ENCODE assay signal across 9 cellular contexts in the genomic region with DNA sequence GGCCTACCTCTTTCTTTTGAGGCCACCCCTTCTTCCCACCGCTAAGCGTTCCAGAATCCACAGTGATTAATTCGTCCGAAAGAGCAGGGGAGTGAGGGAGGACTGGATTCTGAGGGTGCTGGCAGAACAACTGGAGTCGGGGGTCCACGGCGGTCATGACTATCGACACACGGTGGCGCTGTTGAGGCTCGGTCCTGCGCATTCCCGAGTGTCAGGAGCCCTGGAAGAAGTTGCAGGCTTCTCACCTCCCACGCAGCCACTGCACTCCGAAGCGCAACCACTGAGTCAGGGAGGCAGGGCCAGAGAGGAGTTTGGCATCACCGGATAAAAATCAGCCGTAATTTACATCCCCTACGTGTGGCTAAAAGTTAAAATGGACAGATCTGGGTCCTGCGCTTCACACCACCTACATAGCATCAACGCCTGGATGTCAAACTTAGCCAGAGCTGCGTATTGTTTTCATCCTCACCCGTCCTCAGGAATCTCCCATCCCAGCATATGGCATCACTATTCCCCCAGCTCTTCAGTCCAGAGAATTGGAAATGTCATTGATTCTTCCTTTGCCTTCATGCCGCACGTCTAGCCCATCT. TPM values are rescaled to one million over a fixed set of nuclear protein-coding genes. Genes with fewer than 3 reads are reported as not detected.
DNase-seq lines count a peak whose midpoint lies in the region; ATAC-seq, FAIRE-seq and TF ChIP-seq lines count a peak whose summit lies in the region.
"Had no signal": no experiment of that assay in that cellular context is flagged by ENCODE, and none has a peak within 500 bp of the region (broad histone marks: within the 10 kb centered on the region; RNA-seq: fewer than 3 reads in every experiment).

No MANE protein-coding gene starts in this region.

- H3K4me1 ChIP-seq in A549 (peaks cover 9% of the 10 kb centered on the region), GM23248 (ENCODE audit: insufficient read depth) (no peaks in the 10 kb centered on the region), NT2/D1 (ENCODE audit: insufficient read depth, insufficient read length) (peaks cover 3% of the 10 kb centered on the region)
- peaks cover 0 to 6% of the 10 kb centered on the region in 2 donors for H3K4me1 ChIP-seq in naive thymus-derived CD4-positive, alpha-beta T cell (ENCODE audit: control insufficient read depth in 2 of 2, insufficient read depth in 2 of 2, low read length in 2 of 2)

- H3K4me3 Mint-ChIP-seq in naive thymus-derived CD4-positive, alpha-beta T cell, result peak overlapping the region in 2 of 10 donors; percentile 22 to 53
- H3K4me3 Mint-ChIP-seq: stimulated activated naive CD8-positive, alpha-beta T cell treated with anti-CD3 and anti-CD28 coated beads, Interleukin-15, Interleukin-2, amounts not matched to agents 100 ng/mL and 50 ng/mL, for 24 hours had no signal

- DNase-seq in A549 (ENCODE audit: low read depth in 1 of 2, low spot score in 1 of 2) (peak; percentile 62 to 87), GM23248 (peak; percentile 94), NT2/D1 (ENCODE audit: low read depth, low spot score) (peak; percentile 51), activated T-cell treated with anti-CD3 and anti-CD28 coated beads for 48 hours (ENCODE audit: low read depth) (peak; percentile 82), A172 (ENCODE audit: low spot score) (no peak)
- peak; percentile 51 to 78 (median 66) for DNase-seq in naive thymus-derived CD4-positive, alpha-beta T cell
- peak; percentile 59 to 80 for DNase-seq in stimulated activated CD8-positive, alpha-beta memory T cell treated with anti-CD3 and anti-CD28 coated beads, Interleukin-7, amount 100 ng/mL, for 48 hours (ENCODE audit: extremely low read depth in 1 of 2, low read depth in 1 of 2)

- H3K36me3 ChIP-seq in GM23248 (ENCODE audit: low read depth), result no peaks in the 10 kb centered on the region
- H3K36me3 ChIP-seq in NT2/D1 (ENCODE audit: insufficient read depth, insufficient read length, low read length), result no peaks in the 10 kb centered on the region
- H3K36me3 ChIP-seq in naive thymus-derived CD4-positive, alpha-beta T cell (ENCODE audit: control insufficient read depth in 2 of 3, insufficient read depth in 3 of 3, low read length in 3 of 3), result no peaks in the 10 kb centered on the region

- H3K27me3 ChIP-seq in GM23248 (replicated peaks; ENCODE audit: insufficient read depth) (0 out of 2 replicates have a peak, but pooled peaks cover 2% of the 10 kb centered on the region), NT2/D1 (ENCODE audit: insufficient read depth, insufficient read length) (peaks cover 11% of the 10 kb centered on the region)
- no peaks in the 10 kb centered on the region for H3K27me3 ChIP-seq in naive thymus-derived CD4-positive, alpha-beta T cell (ENCODE audit: control insufficient read depth in 2 of 2, insufficient read depth in 2 of 2, low read length in 2 of 2)

- H3K9me3 ChIP-seq in A549 (0 out of 3 replicates have a peak, but pooled peaks cover 5% of the 10 kb centered on the region), GM23248 (ENCODE audit: low read depth) (no peaks in the 10 kb centered on the region), NT2/D1 (ENCODE audit: insufficient read depth, low read length) (peaks cover 20% of the 10 kb centered on the region)
- no peaks in the 10 kb centered on the region for H3K9me3 ChIP-seq in naive thymus-derived CD4-positive, alpha-beta T cell (ENCODE audit: control insufficient read depth in 2 of 3, low read length in 3 of 3)

- H3K4me2 ChIP-seq in A549 (peak overlapping the region; percentile 68), GM23248 (ENCODE audit: unreplicated experiment) (peak overlapping the region; percentile 51)

- WGBS in A549 (ENCODE audit: missing lambda C conversion rate), result 19% methylated on average over 25 of the region's 25 CpGs
- WGBS in GM23248 (ENCODE audit: low coverage in 1 of 2, low lambda C conversion rate in 2 of 2, missing lambda C conversion rate in 2 of 2), 2 experiments, result 7 to 9% methylated on average over 22 to 25 of the region's 25 CpGs

- no peaks in the 10 kb centered on the region for H3F3A ChIP-seq in GM23248 (ENCODE audit: insufficient read depth)

- H3K36me3 Mint-ChIP-seq in naive thymus-derived CD4-positive, alpha-beta T cell, result peaks cover 0 to 5% (median 0%) of the 10 kb centered on the region in 5 donors

- H3K27ac ChIP-seq in A549, result no peak overlapping the region
- H3K27ac ChIP-seq in GM23248, result no peak overlapping the region
- no peak overlapping the region for H3K27ac ChIP-seq in naive thymus-derived CD4-positive, alpha-beta T cell (ENCODE audit: low read depth, low read length)

- CTCF ChIA-PET in A549 (lab: Yijun Ruan, JAX), result interaction anchor here (0.5 to 6.9 kb wide), 23 partner anchors 10 to 428 kb away, joined by 3 to 89 read pairs (median 4); a partner anchor contains a TSS
- CTCF ChIA-PET in naive thymus-derived CD4-positive, alpha-beta T cell (lab: Charles Lee), result interaction anchor here (0.6 to 7.9 kb wide), 9 partner anchors 11 to 100 kb away, joined by 3 to 137 read pairs (median 4); a partner anchor contains a TSS

- H3K4me3 ChIP-seq in A549 (no peak overlapping the region), GM23248 (peak overlapping the region; percentile 41; the same call in 1 of the 2 replicates), NT2/D1 (ENCODE audit: insufficient read length, low read depth) (no peak overlapping the region)
- H3K4me3 ChIP-seq in naive thymus-derived CD4-positive, alpha-beta T cell (ENCODE audit: low read length), result no peak overlapping the region

- H3K4me1 Mint-ChIP-seq in naive thymus-derived CD4-positive, alpha-beta T cell, result peaks cover 0 to 11% (median 8%) of the 10 kb centered on the region in 7 donors

- H3K79me2 ChIP-seq in GM23248 (ENCODE audit: insufficient read depth), result no peaks in the 10 kb centered on the region

- ATAC-seq in A549 (peak; percentile 93 to 95), esophagus mucosa (peak; percentile 70)
- ATAC-seq in naive thymus-derived CD4-positive, alpha-beta T cell, result peak; percentile 91

- H4K20me1 ChIP-seq in GM23248 (ENCODE audit: insufficient read depth), result no peaks in the 10 kb centered on the region

- peak; percentile 67 to 73 for TF ChIP-seq RAD21 in A549 (conservative IDR thresholded peaks at IDR 0.05 in 1 of 2, IDR thresholded peaks at IDR 0.05 in 1 of 2)

- no peak overlapping the region for H3K9ac ChIP-seq in GM23248
- peak overlapping the region; percentile 23 for H3K9ac ChIP-seq in NT2/D1 (ENCODE audit: insufficient read length, low read depth)

- intact Hi-C loops in naive thymus-derived CD4-positive, alpha-beta T cell (cut with micrococcal nuclease), result loop anchor here (1.0 to 5.0 kb wide), 6 partner anchors 38 to 255 kb away; a partner anchor contains a TSS

- TF ChIP-seq EP300 in A549 (IDR thresholded peaks at IDR 0.05), result no peak

- peak; percentile 69 for TF ChIP-seq CTCF in A549 (IDR thresholded peaks at IDR 0.05)

- H3K9me3 Mint-ChIP-seq in naive thymus-derived CD4-positive, alpha-beta T cell, result peaks cover 0 to 13% (median 4%) of the 10 kb centered on the region in 11 donors

- H3K9me2 ChIP-seq in GM23248 (ENCODE audit: insufficient read depth), result no peaks in the 10 kb centered on the region

- FAIRE-seq in A549 (lab: Jason Lieb, UNC), result no peak

- peaks cover 0 to 25% (median 15%) of the 10 kb centered on the region in 5 donors for H3K27me3 Mint-ChIP-seq in naive thymus-derived CD4-positive, alpha-beta T cell

- H3K27ac Mint-ChIP-seq in naive thymus-derived CD4-positive, alpha-beta T cell, result peak overlapping the region in 2 of 9 donors; percentile 65 to 71
- H3K27ac Mint-ChIP-seq: stimulated activated naive CD8-positive, alpha-beta T cell treated with anti-CD3 and anti-CD28 coated beads, Interleukin-15, Interleukin-2, amounts not matched to agents 100 ng/mL and 50 ng/mL, for 24 hours had no signal

- peak overlapping the region; percentile 53 for H2AFZ ChIP-seq in GM23248

- TF ChIP-seq POLR2A in A549 (IDR thresholded peaks at IDR 0.05; ENCODE audit: low read length), result no peak

- in situ Hi-C loops in GM23248 (cut with MboI), result loop anchor here (25.0 kb wide), 1 partner anchor 258 kb away; a partner anchor contains a TSS

- POLR2A ChIA-PET in A549 (lab: Yijun Ruan, JAX), result interaction anchor here (0.7 to 1.1 kb wide), 2 partner anchors 75 to 99 kb away, joined by 3 read pairs; a partner anchor contains a TSS
- POLR2A ChIA-PET in naive thymus-derived CD4-positive, alpha-beta T cell (lab: Charles Lee), result interaction anchor here (1.0 to 3.2 kb wide), 3 partner anchors 37 to 99 kb away, joined by 3 to 27 read pairs (median 3); a partner anchor contains a TSS

RNA-seq across cellular contexts. Expression of a gene that starts 10.7 kb away (rescaled TPM):
- polyA plus RNA-seq in A549 (2011; rRNA removed), result 19.2 and 29.1 TPM in 2 replicates
- 17.2 and 23.0 TPM in 2 replicates for polyA plus RNA-seq in A549 (2012; cell fraction: cytosol; rRNA removed)
- 48.8 and 53.2 TPM in 2 replicates for polyA plus RNA-seq in A549 (2012; cell fraction: nucleus; rRNA removed)
- polyA plus RNA-seq in A549 (2017; fragmentation: RNase III; extraction: RNeasy Plus Mini Kit Qiagen cat#74134 plus additional on column Dnase treatment), result 23.0 to 32.1 TPM (median 29.8 TPM) in 3 replicates
- 17.2 and 25.4 TPM in 2 replicates for polyA minus RNA-seq in A549 (2011; rRNA and poly(A)+ RNA removed)
- total RNA-seq in GM23248 (2014; rRNA removed; shearing (Covaris generic)), result 67.7 and 72.6 TPM in 2 replicates
- polyA plus RNA-seq in GM23248 (2016; fragmentation: Nextera tagmentation; extraction: Ambion mirVana), result 53.6 and 59.2 TPM in 2 replicates
- total RNA-seq in esophagus mucosa, result 4.1 TPM
- total RNA-seq in naive thymus-derived CD4-positive, alpha-beta T cell, result 10 to 100 TPM in 4 of 5 experiments, 1 to 10 TPM in 1; 2.3 to 49.7 (median 21.1) TPM
- polyA plus RNA-seq in naive thymus-derived CD4-positive, alpha-beta T cell, result 10 to 100 TPM; 27.3 to 28.8 TPM
- total RNA-seq in A172 (2014; rRNA removed; shearing (Covaris generic)), result 1.6 and 7.8 TPM in 2 replicates

RNA-seq across cellular contexts. Expression of a gene that starts 13.8 kb away (rescaled TPM):
- polyA plus RNA-seq in A549 (2011; rRNA removed) (0.47 and 0.54 TPM in 2 replicates), A549 (2017; fragmentation: RNase III; extraction: RNeasy Plus Mini Kit Qiagen cat#74134 plus additional on column Dnase treatment) (0.56 to 0.68 TPM (median 0.65 TPM) in 3 replicates), GM23248 (2016; fragmentation: Nextera tagmentation; extraction: Ambion mirVana) (0.39 and 0.40 TPM in 2 replicates)
- 0.14 and 0.19 TPM in 2 replicates for polyA plus RNA-seq in A549 (2012; cell fraction: cytosol; rRNA removed)
- polyA plus RNA-seq in A549 (2012; cell fraction: nucleus; rRNA removed), result 0.22 and 0.31 TPM in 2 replicates
- 0.21 and 0.39 TPM in 2 replicates for polyA minus RNA-seq in A549 (2011; rRNA and poly(A)+ RNA removed)
- total RNA-seq in GM23248 (2014; rRNA removed; shearing (Covaris generic)), result 0.11 and 0.13 TPM in 2 replicates
- total RNA-seq in esophagus mucosa, result 0.16 TPM
- total RNA-seq in naive thymus-derived CD4-positive, alpha-beta T cell, result 1 to 10 TPM in 2 of 5 experiments, under 1 TPM in 2, not detected in 1; 0.11 to 1.2 (median 0.60) TPM
- not detected for polyA plus RNA-seq in naive thymus-derived CD4-positive, alpha-beta T cell
- total RNA-seq in A172 (2014; rRNA removed; shearing (Covaris generic)), result 0.31 and 1.2 TPM in 2 replicates

RNA-seq across cellular contexts. Expression of a gene that starts 13.9 kb away (rescaled TPM):
- 17.2 and 18.3 TPM in 2 replicates for polyA plus RNA-seq in A549 (2011; rRNA removed)
- 41.4 and 42.6 TPM in 2 replicates for polyA plus RNA-seq in A549 (2012; cell fraction: cytosol; rRNA removed)
- 87.4 and 92.4 TPM in 2 replicates for polyA plus RNA-seq in A549 (2012; cell fraction: nucleus; rRNA removed)
- polyA plus RNA-seq in A549 (2017; fragmentation: RNase III; extraction: RNeasy Plus Mini Kit Qiagen cat#74134 plus additional on column Dnase treatment), result 40.3 to 48.2 TPM (median 46.5 TPM) in 3 replicates
- 24.2 and 25.3 TPM in 2 replicates for polyA minus RNA-seq in A549 (2011; rRNA and poly(A)+ RNA removed)
- total RNA-seq in GM23248 (2014; rRNA removed; shearing (Covaris generic)), result 28.0 and 29.5 TPM in 2 replicates
- 44.1 and 44.2 TPM in 2 replicates for polyA plus RNA-seq in GM23248 (2016; fragmentation: Nextera tagmentation; extraction: Ambion mirVana)
- total RNA-seq in esophagus mucosa, result 20.1 TPM
- total RNA-seq in naive thymus-derived CD4-positive, alpha-beta T cell, result 10 to 100 TPM; 32.8 to 63.5 (median 42.5) TPM
- polyA plus RNA-seq in naive thymus-derived CD4-positive, alpha-beta T cell, result 10 to 100 TPM; 42.4 to 52.3 TPM
- total RNA-seq in A172 (2014; rRNA removed; shearing (Covaris generic)), result 12.4 and 16.6 TPM in 2 replicates

RNA-seq across cellular contexts. Expression of a gene that starts 32.4 kb away (rescaled TPM):
- polyA plus RNA-seq in A549 (2011; rRNA removed), result 0.03 TPM in 1 of 2 replicates, not detected in the other
- polyA plus RNA-seq in A549 (2012; cell fraction: cytosol; rRNA removed), result 0.01 TPM in 1 of 2 replicates, not detected in the other
- polyA plus RNA-seq in A549 (2012; cell fraction: nucleus; rRNA removed), result 0.05 and 0.18 TPM in 2 replicates
- polyA plus RNA-seq in A549 (2017; fragmentation: RNase III; extraction: RNeasy Plus Mini Kit Qiagen cat#74134 plus additional on column Dnase treatment), result not detected in 3 replicates
- 0.04 TPM in 1 of 2 replicates, not detected in the other for polyA minus RNA-seq in A549 (2011; rRNA and poly(A)+ RNA removed)
- not detected in 2 replicates for total RNA-seq in GM23248 (2014; rRNA removed; shearing (Covaris generic))
- polyA plus RNA-seq in GM23248 (2016; fragmentation: Nextera tagmentation; extraction: Ambion mirVana), result not detected in 2 replicates
- total RNA-seq in esophagus mucosa, result 0.44 TPM
- under 1 TPM in 1 of 5 experiments, not detected in 4; 0.32 TPM for total RNA-seq in naive thymus-derived CD4-positive, alpha-beta T cell
- not detected for polyA plus RNA-seq in naive thymus-derived CD4-positive, alpha-beta T cell
- total RNA-seq in A172 (2014; rRNA removed; shearing (Covaris generic)), result 11.2 TPM in 1 of 2 replicates, not detected in the other

RNA-seq across cellular contexts. Expression of a gene that starts 33.3 kb away (rescaled TPM):
- 8.4 and 8.6 TPM in 2 replicates for polyA plus RNA-seq in A549 (2011; rRNA removed)
- 10.4 and 18.1 TPM in 2 replicates for polyA plus RNA-seq in A549 (2012; cell fraction: cytosol; rRNA removed)
- 11.5 and 19.4 TPM in 2 replicates for polyA plus RNA-seq in A549 (2012; cell fraction: nucleus; rRNA removed)
- polyA plus RNA-seq in A549 (2017; fragmentation: RNase III; extraction: RNeasy Plus Mini Kit Qiagen cat#74134 plus additional on column Dnase treatment), result 6.8 to 9.3 TPM (median 8.7 TPM) in 3 replicates
- 4.3 and 5.1 TPM in 2 replicates for polyA minus RNA-seq in A549 (2011; rRNA and poly(A)+ RNA removed)
- 20.8 and 27.3 TPM in 2 replicates for total RNA-seq in GM23248 (2014; rRNA removed; shearing (Covaris generic))
- 22.3 and 23.5 TPM in 2 replicates for polyA plus RNA-seq in GM23248 (2016; fragmentation: Nextera tagmentation; extraction: Ambion mirVana)
- total RNA-seq in esophagus mucosa, result 6.8 TPM
- 10 to 100 TPM; 14.5 to 24.5 (median 19.2) TPM for total RNA-seq in naive thymus-derived CD4-positive, alpha-beta T cell
- polyA plus RNA-seq in naive thymus-derived CD4-positive, alpha-beta T cell, result 10 to 100 TPM in 1 of 2 donors, 1 to 10 TPM in 1; 7.8 to 11.8 TPM
- 17.4 and 21.5 TPM in 2 replicates for total RNA-seq in A172 (2014; rRNA removed; shearing (Covaris generic))
